In genomic region chr2:128489580-128490273, GRCh38 we compare ENCODE assay signal across 1 cellular context.
TF ChIP-seq lines count a peak whose summit lies in the region.

No MANE protein-coding gene starts in this region.

TF ChIP-seq in K562, 482 proteins besides CTCF, POLR2A, EP300 and RAD21 (continued from another document):
- 0 out of 2 replicates have a peak, but pooled peaks have one; percentile 14 for TF ChIP-seq ATF4 (CRISPR knock-in tag; IDR thresholded peaks at IDR 0.05)
